In the genomic region with DNA sequence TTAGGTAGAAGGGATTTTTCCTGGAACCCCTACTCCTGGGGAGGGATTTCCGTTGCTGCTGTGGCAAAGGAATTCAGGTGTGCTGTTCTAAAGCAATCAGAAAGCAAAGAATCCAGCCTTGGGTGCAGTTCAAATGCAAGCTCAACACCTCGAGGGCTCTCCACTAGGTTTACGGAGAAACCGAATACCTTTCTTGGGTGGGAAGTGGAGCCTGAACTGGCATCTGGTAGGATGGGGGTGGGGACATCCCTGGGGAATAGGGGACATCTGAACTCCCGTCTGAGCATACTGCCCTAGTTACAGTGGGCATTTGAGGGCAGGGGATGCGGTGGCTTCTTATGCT, we compare ENCODE assay signal across 15 cellular contexts. TPM values are rescaled to one million over a fixed set of nuclear protein-coding genes. Genes with fewer than 3 reads are reported as not detected.
DNase-seq lines count a peak whose midpoint lies in the region; ATAC-seq and TF ChIP-seq lines count a peak whose summit lies in the region.
"Had no signal": no experiment of that assay in that cellular context is flagged by ENCODE, and none has a peak within 500 bp of the region (broad histone marks: within the 10 kb centered on the region; RNA-seq: fewer than 3 reads in every experiment).

No MANE protein-coding gene starts in this region.

- 61% methylated on average over 6 of the region's 6 CpGs for WGBS in right cardiac atrium
- WGBS in lung, 2 donors: 41 to 44% methylated on average over 6 of the region's 6 CpGs

- DNase-seq in cardiac muscle cell (ENCODE audit: low read depth in 1 of 2, low spot score in 1 of 2) (no peak), right cardiac atrium (no peak), cerebellar cortex (ENCODE audit: low spot score) (peak; percentile 35), lung (ENCODE audit: low spot score) (peak; percentile 77), upper lobe of right lung (no peak), ureter (ENCODE audit: low spot score) (no peak), NCI-H146 (lab: John Stamatoyannopoulos, UW) (no peak), NCI-H1436 treated with DMSO at 0.1 percent for 48 hours (lab: John Stamatoyannopoulos, UW) (no peak)
- DNase-seq: activated T-cell treated with anti-CD3 and anti-CD28 coated beads, Interleukin-2, amount 50 U/mL, for 72 hours; NCI-H1048; NK-92 treated with Interleukin-12 subunit alpha and Interleukin-12 subunit beta, amount 100 ng/mL, for 24 hours had no signal

- H3K27me3 ChIP-seq in cardiac muscle cell: no peaks in the 10 kb centered on the region
- H3K27me3 ChIP-seq in right cardiac atrium (ENCODE audit: control insufficient read depth, insufficient read depth): no peaks in the 10 kb centered on the region
- H3K27me3 ChIP-seq in lung (ENCODE audit: control insufficient read depth, insufficient read depth): no peaks in the 10 kb centered on the region
- H3K27me3 ChIP-seq in upper lobe of right lung: peaks cover 7% of the 10 kb centered on the region

- H3K9me3 ChIP-seq in cardiac muscle cell (ENCODE audit: low read depth) (no peaks in the 10 kb centered on the region), right cardiac atrium (ENCODE audit: control insufficient read depth, low read length) (no peaks in the 10 kb centered on the region), lung (ENCODE audit: control insufficient read depth in 2 of 2, insufficient read depth in 1 of 2, low read length in 1 of 2) (no peaks in the 10 kb centered on the region), upper lobe of right lung (no peaks in the 10 kb centered on the region)
- H3K9me3 ChIP-seq: prostate gland had no signal

- H3K27ac ChIP-seq in cardiac muscle cell: no peak overlapping the region
- H3K27ac ChIP-seq in right cardiac atrium (ENCODE audit: low read length): no peak overlapping the region
- H3K27ac ChIP-seq in lung (ENCODE audit: low read depth in 1 of 2, low read length in 1 of 2): peak overlapping the region in 1 of 2 donors; percentile 82
- H3K27ac ChIP-seq in upper lobe of right lung: peak overlapping the region; percentile 55
- H3K27ac ChIP-seq: HL-60, SK-N-MC had no signal

- TF ChIP-seq CTCF in cardiac muscle cell (IDR thresholded peaks at IDR 0.05; ENCODE audit: low read depth, low read length) (no peak), lung (IDR thresholded peaks at IDR 0.05; ENCODE audit: control extremely low read depth, extremely low read depth) (no peak), upper lobe of right lung (IDR thresholded peaks at IDR 0.05) (no peak)

- intact Hi-C loops in right cardiac atrium (cut with DNase I) (no loop called here), upper lobe of right lung (cut with DNase I) (no loop called here)

- H3K36me3 ChIP-seq in cardiac muscle cell (no peaks in the 10 kb centered on the region), lung (ENCODE audit: control insufficient read depth in 2 of 2, insufficient read depth in 2 of 2, low read length in 2 of 2) (no peaks in the 10 kb centered on the region), upper lobe of right lung (no peaks in the 10 kb centered on the region)
- H3K36me3 ChIP-seq: prostate gland had no signal

- ATAC-seq in right cardiac atrium: no peak
- peak; percentile 48 for ATAC-seq in lung (ENCODE audit: insufficient read depth, low FRiP score)
- ATAC-seq in upper lobe of right lung: peak; percentile 80
- ATAC-seq: activated CD4-positive, CD25-positive, alpha-beta regulatory T cell treated with anti-CD3 and anti-CD28 coated beads, Interleukin-2, amount 50 U/mL, for 24 hours; activated T-cell treated with anti-CD3 and anti-CD28 coated beads, Interleukin-2, amount 50 U/mL, for 72 hours had no signal

- H3K4me3 ChIP-seq in cardiac muscle cell (peak overlapping the region; percentile 92), right cardiac atrium (ENCODE audit: low read length) (no peak overlapping the region), lung (no peak overlapping the region), upper lobe of right lung (peak overlapping the region; percentile 62)
- H3K4me3 ChIP-seq: SK-N-MC had no signal

- peaks cover 13% of the 10 kb centered on the region for H3K4me1 ChIP-seq in cardiac muscle cell (ENCODE audit: low read depth)
- H3K4me1 ChIP-seq in right cardiac atrium (ENCODE audit: control insufficient read depth, insufficient read depth, low read length): no peaks in the 10 kb centered on the region
- H3K4me1 ChIP-seq in lung (ENCODE audit: control insufficient read depth in 2 of 2, insufficient read depth in 2 of 2, low read length in 2 of 2): peaks cover 0 to 4% of the 10 kb centered on the region in 2 donors
- peaks cover 4% of the 10 kb centered on the region for H3K4me1 ChIP-seq in upper lobe of right lung
- H3K4me1 ChIP-seq: prostate gland had no signal

RNA-seq across cellular contexts. Expression of gene ARHGAP44, which starts 1.5 kb away (rescaled TPM):
- 7.1 and 13.5 TPM in 2 replicates for total RNA-seq in cardiac muscle cell
- 10.2 and 16.5 TPM in 2 replicates for polyA plus RNA-seq in cardiac muscle cell
- total RNA-seq in right cardiac atrium: 10 to 100 TPM in 3 of 4 donors, 1 to 10 TPM in 1; 7.8 to 13.6 (median 11.8) TPM
- polyA plus RNA-seq in right cardiac atrium: 6.7 TPM
- total RNA-seq in lung: 10 to 100 TPM; 28.3 to 37.5 TPM
- 10 to 100 TPM; 12.1 to 12.2 TPM for polyA plus RNA-seq in lung
- 41.2 TPM for total RNA-seq in upper lobe of right lung
- 8.8 TPM for total RNA-seq in ureter

Comparison
In these comparisons a context has a peak if more than half of its experiments do, and no peak if none do; other contexts are left out.
1. H3K4me3 ChIP-seq: peak in cardiac muscle cell (single experiment) and upper lobe of right lung (single experiment); none in right cardiac atrium (single experiment) and lung (single experiment).
2. DNase-seq: peak in cerebellar cortex (single experiment) and lung (single experiment); none in cardiac muscle cell (0 of 2), right cardiac atrium (0 of 3), upper lobe of right lung (single experiment), ureter (single experiment), NCI-H146 (single experiment) and NCI-H1436 treated with DMSO at 0.1 percent for 48 hours (single experiment).
3. ATAC-seq: peak in lung (single experiment) and upper lobe of right lung (single experiment); none in right cardiac atrium (0 of 2).